20 cellular contexts compared by ENCODE assay signal in genomic region chr13:24146961-24147569, GRCh38. TPM values are rescaled to one million over a fixed set of nuclear protein-coding genes. Genes with fewer than 3 reads are reported as not detected.
DNase-seq lines count a peak whose midpoint lies in the region; ATAC-seq and TF ChIP-seq lines count a peak whose summit lies in the region.
"Had no signal": no experiment of that assay in that cellular context is flagged by ENCODE, and none has a peak within 500 bp of the region (broad histone marks: within the 10 kb centered on the region; RNA-seq: fewer than 3 reads in every experiment).

No MANE protein-coding gene starts in this region.

- H3K4me3 ChIP-seq in AG10803 (ENCODE audit: low read length), result no peak overlapping the region
- H3K4me3 ChIP-seq in mucosa of stomach (ENCODE audit: low read length), result no peak overlapping the region
- H3K4me3 ChIP-seq in transverse colon, result no peak overlapping the region
- peak overlapping the region in 1 of 4 donors; percentile 16 for H3K4me3 ChIP-seq in Peyer's patch
- H3K4me3 ChIP-seq: GM12878, heart left ventricle, lower lobe of right lung had no signal

- H3K9me3 ChIP-seq in mucosa of stomach (ENCODE audit: control insufficient read depth, low read length), result no peaks in the 10 kb centered on the region
- no peaks in the 10 kb centered on the region for H3K9me3 ChIP-seq in transverse colon
- H3K9me3 ChIP-seq in Peyer's patch, result no peaks in the 10 kb centered on the region
- H3K9me3 ChIP-seq: heart left ventricle, lower lobe of right lung had no signal

- TF ChIP-seq EP300 in transverse colon (IDR thresholded peaks at IDR 0.05; ENCODE audit: low read depth), result no peak

- TF ChIP-seq POLR2A in transverse colon (IDR thresholded peaks at IDR 0.05) (no peak), Peyer's patch (IDR thresholded peaks at IDR 0.05) (no peak)

- H3K4me3 Mint-ChIP-seq in HFFc6, result no peak overlapping the region; the same call in 1 of the 2 replicates
- H3K4me3 Mint-ChIP-seq in endothelial cell (ENCODE audit: unreplicated experiment), result no peak overlapping the region
- H3K4me3 Mint-ChIP-seq: activated CD4-positive, alpha-beta T cell treated with anti-CD3 and anti-CD28 coated beads, Interleukin-2, amount 10 ng/mL, durations not matched to agents 7 days and 5 days had no signal

- H3K27me3 ChIP-seq in mucosa of stomach (ENCODE audit: control insufficient read depth, insufficient read depth, low read length) (no peaks in the 10 kb centered on the region), transverse colon (no peaks in the 10 kb centered on the region), Peyer's patch (no peaks in the 10 kb centered on the region)
- H3K27me3 ChIP-seq: heart left ventricle had no signal

- H3K36me3 Mint-ChIP-seq in HFFc6 (ENCODE audit: low read depth), result no peaks in the 10 kb centered on the region
- no peaks in the 10 kb centered on the region for H3K36me3 Mint-ChIP-seq in endothelial cell (ENCODE audit: low read depth, unreplicated experiment)

- TF ChIP-seq CTCF in AG10803 (conservative IDR thresholded peaks at IDR 0.05; ENCODE audit: low read length) (no peak), HFFc6 (IDR thresholded peaks at IDR 0.05) (no peak), endothelial cell (IDR thresholded peaks at IDR 0.05; ENCODE audit: unreplicated experiment) (no peak), transverse colon (IDR thresholded peaks at IDR 0.05) (no peak), Peyer's patch (IDR thresholded peaks at IDR 0.05) (no peak)

- H3K4me1 Mint-ChIP-seq in HFFc6 (ENCODE audit: low read depth) (peaks cover 54% of the 10 kb centered on the region), endothelial cell (ENCODE audit: unreplicated experiment) (peaks cover 47% of the 10 kb centered on the region)
- H3K4me1 Mint-ChIP-seq: activated CD4-positive, alpha-beta T cell treated with anti-CD3 and anti-CD28 coated beads, Interleukin-2, amount 10 ng/mL, durations not matched to agents 7 days and 5 days had no signal

- 84 to 85% methylated on average over 4 to 7 of the region's 7 CpGs for WGBS in transverse colon (ENCODE audit: low coverage in 1 of 2), 2 donors

- H3K27ac Mint-ChIP-seq in HFFc6 (peak overlapping the region; percentile 96), endothelial cell (ENCODE audit: unreplicated experiment) (peak overlapping the region; percentile 32)
- H3K27ac Mint-ChIP-seq: activated CD4-positive, alpha-beta T cell treated with anti-CD3 and anti-CD28 coated beads, Interleukin-2, amount 10 ng/mL, durations not matched to agents 7 days and 5 days had no signal

- H3K9ac ChIP-seq in mucosa of stomach (ENCODE audit: low read length), result peak overlapping the region; percentile 7

- H3K27ac ChIP-seq in transverse colon, result no peak overlapping the region
- H3K27ac ChIP-seq in Peyer's patch, result peak overlapping the region in 2 of 4 donors; percentile 75 to 89
- H3K27ac ChIP-seq: heart left ventricle, lower lobe of right lung had no signal

- H3K27me3 Mint-ChIP-seq in HFFc6 (ENCODE audit: insufficient read depth), result peaks cover 3% of the 10 kb centered on the region; the same call in 1 of the 2 replicates
- H3K27me3 Mint-ChIP-seq in endothelial cell (ENCODE audit: unreplicated experiment), result peaks cover 3% of the 10 kb centered on the region

- H3K4me1 ChIP-seq in mucosa of stomach (ENCODE audit: control insufficient read depth, insufficient read depth, low read length) (peaks cover 45% of the 10 kb centered on the region), transverse colon (peaks cover 0 to 22% (median 8%) of the 10 kb centered on the region in 4 donors), Peyer's patch (peaks cover 0 to 39% (median 0%) of the 10 kb centered on the region in 4 donors)

- H3K36me3 ChIP-seq in mucosa of stomach (ENCODE audit: control insufficient read depth, insufficient read depth, low read length) (no peaks in the 10 kb centered on the region), transverse colon (no peaks in the 10 kb centered on the region), Peyer's patch (no peaks in the 10 kb centered on the region)
- H3K36me3 ChIP-seq: heart left ventricle, lower lobe of right lung had no signal

- in situ Hi-C loops in transverse colon (cut with MboI; ENCODE audit: low pct_ligation_motif_present in 1 of 4, low pct_unique_long_range_greater_than_20kb in 1 of 4, low sequenced_read_pairs in 3 of 4), result no loop called here

- intact Hi-C loops in transverse colon (cut with DNase I; ENCODE audit: low total_unique reads), result no loop called here

- no peaks in the 10 kb centered on the region for H3K9me3 Mint-ChIP-seq in HFFc6
- no peaks in the 10 kb centered on the region for H3K9me3 Mint-ChIP-seq in endothelial cell (ENCODE audit: unreplicated experiment)
- H3K9me3 Mint-ChIP-seq: activated CD4-positive, alpha-beta T cell treated with anti-CD3 and anti-CD28 coated beads, Interleukin-2, amount 10 ng/mL, durations not matched to agents 7 days and 5 days had no signal

- ATAC-seq in HG02840 (IDR thresholded peaks at IDR 0.05; ENCODE audit: low FRiP score, unreplicated experiment), result no peak
- ATAC-seq: heart left ventricle, lower lobe of right lung had no signal

- DNase-seq in AG10803 (ENCODE audit: low read depth) (peak; percentile 42), HFFc6 (peak; percentile 28), endothelial cell (ENCODE audit: low spot score) (no peak), transverse colon (no peak), Peyer's patch (no peak), RPMI8226 (no peak)
- DNase-seq: activated CD4-positive, alpha-beta T cell treated with anti-CD3 and anti-CD28 coated beads, Interleukin-2, amount 10 ng/mL, durations not matched to agents 7 days and 5 days; activated CD8-positive, alpha-beta memory T cell treated with anti-CD3 and anti-CD28 coated beads, Interleukin-2, amount 50 U/mL, for 4 hours; activated naive CD4-positive, alpha-beta T cell; amygdala; C1 segment of cervical spinal cord; central memory CD4-positive, alpha-beta T cell; heart left ventricle; KBM-7; lower lobe of right lung; NCI-H2029 treated with DMSO at 0.1 percent for 48 hours; NCI-H446 treated with DMSO at 0.1 percent for 48 hours had no signal

RNA-seq across cellular contexts. Expression of gene SPATA13, which starts 13.5 kb away (rescaled TPM):
- total RNA-seq in HFFc6 (2021; fragmentation: NEBNext Ultra II Directional; extraction: Animal tissue kit (Norgen Biotek cat#: 25700)), result 1 to 10 TPM; 7.0 to 9.2 (median 8.4) TPM
- total RNA-seq in endothelial cell (ENCODE audit: unreplicated experiment) (11.4 TPM), transverse colon (100 to 1,000 TPM in 2 of 4 donors, 10 to 100 TPM in 2; 85.1 to 612 (median 228) TPM), Peyer's patch (100 to 1,000 TPM in 3 of 4 donors, 10 to 100 TPM in 1; 77.1 to 191 (median 141) TPM)

Comparison
In these comparisons a context has a peak if more than half of its experiments do, and no peak if none do; other contexts are left out.
1. DNase-seq: peak in AG10803 (single experiment) and HFFc6 (single experiment); none in endothelial cell (single experiment), transverse colon (single experiment), Peyer's patch (0 of 3) and RPMI8226 (single experiment).